8 cellular contexts compared by ENCODE assay signal in genomic region chr2:112056626-112056987, GRCh38. TPM values are rescaled to one million over a fixed set of nuclear protein-coding genes. Genes with fewer than 3 reads are reported as not detected.
A peak's percentile ranks its signal among the peaks of the same experiment; 100 is the strongest.
DNase-seq lines count a peak whose midpoint lies in the region; ATAC-seq and TF ChIP-seq lines count a peak whose summit lies in the region.

No MANE protein-coding gene starts in this region.

- no peak for DNase-seq in cardiac muscle cell (ENCODE audit: low read depth in 1 of 2, low spot score in 1 of 2)
- DNase-seq in Right ventricle myocardium superior, result no peak
- DNase-seq in body of pancreas, result no peak
- DNase-seq in mesendoderm, result no peak
- no peak for DNase-seq in D341Med (ENCODE audit: low spot score)
- DNase-seq in DMS 273 treated with DMSO at 0.1 percent for 48 hours (lab: John Stamatoyannopoulos, UW), result no peak
- no peak for DNase-seq in NCI-H1092 treated with DMSO at 0.1 percent for 48 hours (lab: John Stamatoyannopoulos, UW)

- peak overlapping the region; percentile 65 for H3K18ac ChIP-seq in mesendoderm (ENCODE audit: low read length)

- H4K8ac ChIP-seq in mesendoderm (ENCODE audit: low read depth, low read length), result no peak overlapping the region

- TF ChIP-seq CTCF in cardiac muscle cell (IDR thresholded peaks at IDR 0.05; ENCODE audit: low read depth, low read length) (no peak), body of pancreas (IDR thresholded peaks at IDR 0.05) (no peak)

- no peaks in the 10 kb centered on the region for H3K79me2 ChIP-seq in mesendoderm (ENCODE audit: control insufficient read depth, insufficient read depth, low read length)

- no peak overlapping the region for H2BK15ac ChIP-seq in mesendoderm (replicated peaks; ENCODE audit: low read depth)

- H3K9me3 ChIP-seq in cardiac muscle cell (ENCODE audit: low read depth), result no peaks in the 10 kb centered on the region
- no peaks in the 10 kb centered on the region for H3K9me3 ChIP-seq in body of pancreas

- H3K4ac ChIP-seq in mesendoderm (ENCODE audit: low read depth, low read length), result no peak overlapping the region

- H3K23ac ChIP-seq in mesendoderm (ENCODE audit: low read length), result no peak overlapping the region

- H3K4me3 ChIP-seq in cardiac muscle cell, result peak overlapping the region; percentile 92
- H3K4me3 ChIP-seq in body of pancreas, result no peak overlapping the region
- H3K4me3 ChIP-seq in mesendoderm (ENCODE audit: low read length), result no peak overlapping the region
- H3K4me3 ChIP-seq in urinary bladder (ENCODE audit: low read depth, low read length), result peak overlapping the region; percentile 69

- no peak overlapping the region for H3K9ac ChIP-seq in mesendoderm (ENCODE audit: low read length)

- H3K4me1 ChIP-seq in cardiac muscle cell (ENCODE audit: low read depth) (peaks cover 11% of the 10 kb centered on the region), body of pancreas (peaks cover 36% of the 10 kb centered on the region), mesendoderm (ENCODE audit: control insufficient read depth, low read depth, low read length) (peaks cover 3% of the 10 kb centered on the region), urinary bladder (ENCODE audit: insufficient read depth) (peaks cover 1% of the 10 kb centered on the region)

- no peak overlapping the region for H2BK5ac ChIP-seq in mesendoderm (ENCODE audit: low read length)

- no peaks in the 10 kb centered on the region for H3K36me3 ChIP-seq in cardiac muscle cell
- H3K36me3 ChIP-seq in body of pancreas (replicated peaks in 1 of 2; ENCODE audit: insufficient read depth in 1 of 2, low read depth in 2 of 2), result no peaks in the 10 kb centered on the region
- H3K36me3 ChIP-seq in mesendoderm (ENCODE audit: control insufficient read depth, insufficient read depth, low read length), result no peaks in the 10 kb centered on the region
- no peaks in the 10 kb centered on the region for H3K36me3 ChIP-seq in urinary bladder (ENCODE audit: insufficient read depth)

- H3K4me2 ChIP-seq in mesendoderm (ENCODE audit: low read length), result no peak overlapping the region

- peaks cover 9% of the 10 kb centered on the region for H3K79me1 ChIP-seq in mesendoderm (ENCODE audit: low read length)

- no peak overlapping the region for H4K5ac ChIP-seq in mesendoderm (ENCODE audit: low read length)

- no peak overlapping the region for H2AK5ac ChIP-seq in mesendoderm (ENCODE audit: low read length)

- H3K27ac ChIP-seq in cardiac muscle cell (no peak overlapping the region), body of pancreas (peak overlapping the region; percentile 7 to 97 (median 87)), mesendoderm (ENCODE audit: low read depth, low read length) (no peak overlapping the region), urinary bladder (ENCODE audit: low read depth) (no peak overlapping the region)

- intact Hi-C loops in Right ventricle myocardium superior (cut with DNase I) (no loop called here), body of pancreas (cut with DNase I) (no loop called here)

- no peak for TF ChIP-seq POLR2A in body of pancreas (IDR thresholded peaks at IDR 0.05)

- H2BK120ac ChIP-seq in mesendoderm (ENCODE audit: low read depth, low read length), result no peak overlapping the region

- ATAC-seq in Right ventricle myocardium superior (ENCODE audit: poor library complexity) (no peak), body of pancreas (no peak)

- WGBS in body of pancreas, 2 donors, result 44 to 46% methylated on average over 3 of the region's 3 CpGs
- WGBS in mesendoderm (ENCODE audit: extremely low coverage, insufficient coverage, low lambda C conversion rate), result no CpG with 5 or more reads among the region's 3 CpGs
- 19% methylated on average over 3 of the region's 3 CpGs for WGBS in urinary bladder

- peak overlapping the region; percentile 54 for H3K56ac ChIP-seq in mesendoderm (ENCODE audit: low read length)

- no peaks in the 10 kb centered on the region for H3K27me3 ChIP-seq in cardiac muscle cell
- no peaks in the 10 kb centered on the region for H3K27me3 ChIP-seq in body of pancreas
- no peaks in the 10 kb centered on the region for H3K27me3 ChIP-seq in mesendoderm (ENCODE audit: insufficient read depth, low read length, poor library complexity)

RNA-seq across cellular contexts. Expression of gene TMEM87B, which starts 1.5 kb away (rescaled TPM):
- total RNA-seq in cardiac muscle cell (4.6 and 7.3 TPM in 2 replicates), Right ventricle myocardium superior (6.0 TPM), body of pancreas (10 to 100 TPM; 14.8 to 15.3 TPM), urinary bladder (44.3 TPM)
- polyA plus RNA-seq in cardiac muscle cell (12.1 and 14.2 TPM in 2 replicates), urinary bladder (13.5 TPM)
- 11.2 TPM for polyA plus RNA-seq in mesendoderm (2013, experiment 1 of 2)
- 11.0 TPM for polyA plus RNA-seq in mesendoderm (2013, experiment 2 of 2)

Comparison
In these comparisons a context has a peak if more than half of its experiments do, and no peak if none do; other contexts are left out.
1. H3K27ac ChIP-seq: peak in body of pancreas (4 of 4); none in cardiac muscle cell (single experiment), mesendoderm (single experiment) and urinary bladder (single experiment).
2. H3K4me3 ChIP-seq: peak in cardiac muscle cell (single experiment) and urinary bladder (single experiment); none in body of pancreas (0 of 2) and mesendoderm (single experiment).